Comparison of ENCODE assay signal across 17 cellular contexts in the genomic region with DNA sequence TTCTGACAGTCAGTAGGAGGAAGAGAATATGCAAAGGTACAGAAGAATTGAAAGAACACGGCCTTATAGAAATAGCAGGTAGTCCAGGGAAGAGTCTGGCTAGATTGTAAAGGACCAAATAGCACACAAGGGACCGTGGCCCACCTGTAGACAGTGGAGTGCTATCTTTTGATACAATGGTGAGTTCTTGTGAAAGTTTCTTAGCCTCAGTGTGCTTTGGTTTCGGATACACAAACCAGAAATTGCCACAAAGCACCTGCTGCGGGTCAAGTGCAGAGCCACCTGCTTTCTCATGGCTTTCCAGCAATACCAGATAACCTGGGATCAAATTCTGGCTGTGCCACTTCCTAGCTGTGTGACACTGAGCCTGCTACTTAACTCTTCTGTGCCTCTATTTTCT.
"Had no signal": no experiment of that assay in that cellular context is flagged by ENCODE, and none has a peak within 500 bp of the region (broad histone marks: within the 10 kb centered on the region; RNA-seq: fewer than 3 reads in every experiment).

No MANE protein-coding gene starts in this region.

- H2AFZ ChIP-seq: hepatocyte had no signal

- H3K4me3 ChIP-seq: colonic mucosa, esophagus muscularis mucosa, gastroesophageal sphincter, heart left ventricle, hepatocyte, left lung, lower lobe of right lung had no signal

- H3K4me2 ChIP-seq: hepatocyte had no signal

- H3K9me3 ChIP-seq: colonic mucosa, esophagus muscularis mucosa, gastroesophageal sphincter, heart left ventricle, left lung, lower lobe of right lung had no signal

- H3K4me1 ChIP-seq: colonic mucosa, foreskin keratinocyte, heart left ventricle, left lung, lower lobe of right lung had no signal

- H3K27ac ChIP-seq: colonic mucosa, esophagus muscularis mucosa, foreskin keratinocyte, gastroesophageal sphincter, heart left ventricle, hepatocyte, left lung, lower lobe of right lung had no signal

- H3K79me2 ChIP-seq: hepatocyte had no signal

- ATAC-seq: foreskin keratinocyte; gastroesophageal sphincter; heart left ventricle; left cardiac atrium; left lung; left ventricle myocardium superior; lower lobe of right lung; naive thymus-derived CD4-positive, alpha-beta T cell had no signal

- H3K36me3 ChIP-seq: colonic mucosa, esophagus muscularis mucosa, gastroesophageal sphincter, heart left ventricle, left lung, lower lobe of right lung had no signal

- H3K27me3 ChIP-seq: colonic mucosa, foreskin keratinocyte, hepatocyte had no signal

- DNase-seq: colonic mucosa; cortex of kidney; effector CD8-positive, alpha-beta T cell; foreskin keratinocyte; heart left ventricle; hypothalamus; immature natural killer cell; left cardiac atrium; left lung; left ventricle myocardium superior; lower lobe of right lung; mesendoderm; midbrain; naive thymus-derived CD4-positive, alpha-beta T cell had no signal
